In genomic region chr21:44867464-44867863, GRCh38 we compare ENCODE assay signal across 11 cellular contexts. TPM values are rescaled to one million over a fixed set of nuclear protein-coding genes. Genes with fewer than 3 reads are reported as not detected.
DNase-seq lines count a peak whose midpoint lies in the region; ATAC-seq and TF ChIP-seq lines count a peak whose summit lies in the region.
"Had no signal": no experiment of that assay in that cellular context is flagged by ENCODE, and none has a peak within 500 bp of the region (broad histone marks: within the 10 kb centered on the region; RNA-seq: fewer than 3 reads in every experiment).

No MANE protein-coding gene starts in this region.

- H3K27me3 Mint-ChIP-seq in GM23338 (ENCODE audit: insufficient read depth, low read depth, poor library complexity) (peaks cover 3% of the 10 kb centered on the region), progenitor cell of endocrine pancreas (no peaks in the 10 kb centered on the region)

- H3K4me1 Mint-ChIP-seq in GM23338, result peaks cover 50% of the 10 kb centered on the region
- H3K4me1 Mint-ChIP-seq in progenitor cell of endocrine pancreas (ENCODE audit: low read depth), result peaks cover 64% of the 10 kb centered on the region

- TF ChIP-seq EP300 in esophagus muscularis mucosa (IDR thresholded peaks at IDR 0.05), result no peak

- DNase-seq in GM23338 (ENCODE audit: low spot score) (no peak), SJCRH30 (no peak), esophagus muscularis mucosa (ENCODE audit: extremely low spot score) (no peak), progenitor cell of endocrine pancreas (ENCODE audit: low spot score, unreplicated experiment) (no peak), esophagus squamous epithelium (lab: John Stamatoyannopoulos, UW) (no peak), DMS 273 (lab: John Stamatoyannopoulos, UW; ENCODE audit: unreplicated experiment) (no peak)
- DNase-seq: cerebellar nuclear complex, left lung, NCI-H1105 had no signal

- H3K4me1 ChIP-seq in GM23338 (ENCODE audit: insufficient read depth) (peaks cover 32% of the 10 kb centered on the region), SJCRH30 (peaks cover 56% of the 10 kb centered on the region), esophagus muscularis mucosa (peaks cover 64 to 94% (median 83%) of the 10 kb centered on the region in 4 donors), esophagus squamous epithelium (peaks cover 24 to 71% (median 48%) of the 10 kb centered on the region in 3 donors)

- H3K9me3 ChIP-seq in SJCRH30 (replicated peaks), result no peaks in the 10 kb centered on the region
- no peaks in the 10 kb centered on the region for H3K9me3 ChIP-seq in esophagus muscularis mucosa
- H3K9me3 ChIP-seq in esophagus squamous epithelium, result no peaks in the 10 kb centered on the region
- H3K9me3 ChIP-seq: left lung, vagina had no signal

- H3K4me3 ChIP-seq in GM23338 (no peak overlapping the region), SJCRH30 (no peak overlapping the region), esophagus muscularis mucosa (no peak overlapping the region), esophagus squamous epithelium (no peak overlapping the region)
- H3K4me3 ChIP-seq: left lung, vagina had no signal

- H3K36me3 ChIP-seq in GM23338 (ENCODE audit: insufficient read depth) (peaks cover 5% of the 10 kb centered on the region; the same call in 1 of the 2 replicates), SJCRH30 (peaks cover 30% of the 10 kb centered on the region), esophagus muscularis mucosa (peaks cover 10 to 33% (median 28%) of the 10 kb centered on the region in 4 donors), esophagus squamous epithelium (peaks cover 13 to 38% (median 13%) of the 10 kb centered on the region in 3 donors)

- H4K20me1 ChIP-seq in GM23338 (replicated peaks; ENCODE audit: insufficient read depth), result peaks cover 54% of the 10 kb centered on the region

- intact Hi-C loops in esophagus muscularis mucosa (cut with DNase I), result no loop called here
- intact Hi-C loops in esophagus squamous epithelium (cut with DNase I), result no loop called here

- 0 out of 2 replicates have a peak overlapping the region, but pooled peaks have one; percentile 58 for H3K4me2 ChIP-seq in GM23338

- peaks cover 92% of the 10 kb centered on the region for H3K79me2 ChIP-seq in GM23338 (replicated peaks; ENCODE audit: insufficient read depth)

- H3K27ac ChIP-seq in GM23338 (ENCODE audit: low read depth) (peak overlapping the region; percentile 36; the same call in 1 of the 2 replicates), SJCRH30 (peak overlapping the region; percentile 61), esophagus muscularis mucosa (replicated peaks in 1 of 4) (peak overlapping the region; percentile 96 to 98 (median 97)), esophagus squamous epithelium (no peak overlapping the region)

- H3K27me3 ChIP-seq in GM23338 (ENCODE audit: insufficient read depth), result no peaks in the 10 kb centered on the region
- no peaks in the 10 kb centered on the region for H3K27me3 ChIP-seq in SJCRH30
- no peaks in the 10 kb centered on the region for H3K27me3 ChIP-seq in esophagus muscularis mucosa
- H3K27me3 ChIP-seq in esophagus squamous epithelium, result no peaks in the 10 kb centered on the region
- H3K27me3 ChIP-seq: left lung, vagina had no signal

- no peak overlapping the region for H2AFZ ChIP-seq in GM23338

- peaks cover 27% of the 10 kb centered on the region for H3K36me3 Mint-ChIP-seq in GM23338 (ENCODE audit: low read depth)
- peaks cover 4% of the 10 kb centered on the region for H3K36me3 Mint-ChIP-seq in progenitor cell of endocrine pancreas (ENCODE audit: insufficient read depth)

- 87% methylated on average over 15 of the region's 15 CpGs for WGBS in esophagus muscularis mucosa
- 87 to 91% methylated on average over 15 of the region's 15 CpGs for WGBS in esophagus squamous epithelium, 2 donors

- no peak for TF ChIP-seq CTCF in GM23338 (conservative IDR thresholded peaks at IDR 0.05; ENCODE audit: low read depth in 2 of 2)
- no peak for TF ChIP-seq CTCF in esophagus muscularis mucosa (IDR thresholded peaks at IDR 0.05)
- TF ChIP-seq CTCF in progenitor cell of endocrine pancreas (IDR thresholded peaks at IDR 0.05; ENCODE audit: unreplicated experiment), result no peak
- TF ChIP-seq CTCF in esophagus squamous epithelium (IDR thresholded peaks at IDR 0.05), result no peak

- H3F3A ChIP-seq in GM23338 (replicated peaks; ENCODE audit: low read depth), result no peaks in the 10 kb centered on the region; the same call in 1 of the 2 replicates

- no peaks in the 10 kb centered on the region for H3K9me2 ChIP-seq in GM23338 (ENCODE audit: insufficient read depth)

- H3K9me3 Mint-ChIP-seq in GM23338 (no peaks in the 10 kb centered on the region), progenitor cell of endocrine pancreas (ENCODE audit: low read depth) (no peaks in the 10 kb centered on the region)

- H3K27ac Mint-ChIP-seq in GM23338 (peak overlapping the region; percentile 91), progenitor cell of endocrine pancreas (peak overlapping the region; percentile 91)

- ATAC-seq in GM23338 (no peak), GM18517 (IDR thresholded peaks at IDR 0.05; ENCODE audit: unreplicated experiment) (no peak)
- ATAC-seq: left lung had no signal

- peak overlapping the region; percentile 6; the same call in 1 of the 3 replicates for H3K4me3 Mint-ChIP-seq in GM23338
- H3K4me3 Mint-ChIP-seq in progenitor cell of endocrine pancreas (ENCODE audit: low read depth), result peak overlapping the region; percentile 6

- TF ChIP-seq POLR2A in esophagus muscularis mucosa (IDR thresholded peaks at IDR 0.05; ENCODE audit: low read depth) (no peak), esophagus squamous epithelium (IDR thresholded peaks at IDR 0.05) (no peak)

TF ChIP-seq in GM23338, 12 proteins besides CTCF, POLR2A, EP300 and RAD21 (continues in another document):
- TF ChIP-seq ZNF114 (CRISPR knock-in tag; IDR thresholded peaks at IDR 0.05), result no peak
- no peak for TF ChIP-seq ETS1 (IDR thresholded peaks at IDR 0.05)
- TF ChIP-seq CREB1 (CRISPR knock-in tag; IDR thresholded peaks at IDR 0.05; ENCODE audit: low read depth), result no peak
- TF ChIP-seq EZH2 (IDR thresholded peaks at IDR 0.05; ENCODE audit: low read depth, unreplicated experiment), result no peak
- TF ChIP-seq NANOG (IDR thresholded peaks at IDR 0.05; ENCODE audit: borderline replicate concordance), result no peak
- TF ChIP-seq STAT1 (IDR thresholded peaks at IDR 0.05; ENCODE audit: unreplicated experiment), result no peak
- TF ChIP-seq ZNF331 (CRISPR knock-in tag; IDR thresholded peaks at IDR 0.05; ENCODE audit: low read depth), result no peak
- TF ChIP-seq REST (IDR thresholded peaks at IDR 0.05; ENCODE audit: unreplicated experiment), result no peak

RNA-seq across cellular contexts. Expression of gene PTTG1IP, which starts 6.0 kb away (rescaled TPM):
- 168 and 172 TPM in 2 replicates for total RNA-seq in GM23338 (2014; rRNA removed; shearing (Covaris generic))
- 96.0 and 99.9 TPM in 2 replicates for polyA plus RNA-seq in GM23338 (2016; fragmentation: Nextera tagmentation; extraction: Ambion mirVana)
- 195 TPM in 2 replicates for total RNA-seq in SJCRH30 (2014; rRNA removed; shearing (Covaris generic))
- total RNA-seq in esophagus muscularis mucosa (100 to 1,000 TPM; 222 to 382 (median 302) TPM), progenitor cell of endocrine pancreas (221 and 226 TPM in 2 replicates), esophagus squamous epithelium (100 to 1,000 TPM in 3 of 4 donors, 10 to 100 TPM in 1; 83.1 to 132 (median 114) TPM)

RNA-seq across cellular contexts. Expression of gene SUMO3, which starts 49.6 kb away (rescaled TPM):
- total RNA-seq in GM23338 (2014; rRNA removed; shearing (Covaris generic)), result 91.9 and 103 TPM in 2 replicates
- 90.6 and 90.8 TPM in 2 replicates for polyA plus RNA-seq in GM23338 (2016; fragmentation: Nextera tagmentation; extraction: Ambion mirVana)
- total RNA-seq in SJCRH30 (2014; rRNA removed; shearing (Covaris generic)), result 70.3 and 76.9 TPM in 2 replicates
- total RNA-seq in esophagus muscularis mucosa (10 to 100 TPM; 46.1 to 52.2 (median 48.6) TPM), progenitor cell of endocrine pancreas (65.0 and 73.5 TPM in 2 replicates), esophagus squamous epithelium (10 to 100 TPM; 22.9 to 55.0 (median 46.5) TPM)

RNA-seq across cellular contexts. Expression of gene ITGB2, which starts 53.2 kb away (rescaled TPM):
- 0.63 TPM in 1 of 2 replicates, not detected in the other for total RNA-seq in GM23338 (2014; rRNA removed; shearing (Covaris generic))
- 0.40 and 0.44 TPM in 2 replicates for polyA plus RNA-seq in GM23338 (2016; fragmentation: Nextera tagmentation; extraction: Ambion mirVana)
- 38.8 and 42.4 TPM in 2 replicates for total RNA-seq in SJCRH30 (2014; rRNA removed; shearing (Covaris generic))
- 100 to 1,000 TPM in 1 of 4 donors, 10 to 100 TPM in 3; 33.2 to 110 (median 44.0) TPM for total RNA-seq in esophagus muscularis mucosa
- 0.41 and 0.47 TPM in 2 replicates for total RNA-seq in progenitor cell of endocrine pancreas
- total RNA-seq in esophagus squamous epithelium, result 10 to 100 TPM in 2 of 4 donors, 1 to 10 TPM in 2; 6.6 to 47.1 (median 18.5) TPM

Comparison
In these comparisons a context has a peak if more than half of its experiments do, and no peak if none do; other contexts are left out.
1. H3K27ac ChIP-seq: peak in GM23338 (single experiment), SJCRH30 (single experiment) and esophagus muscularis mucosa (4 of 4); none in esophagus squamous epithelium (0 of 4).